Comparison of ENCODE assay signal across 21 cellular contexts in the genomic region with DNA sequence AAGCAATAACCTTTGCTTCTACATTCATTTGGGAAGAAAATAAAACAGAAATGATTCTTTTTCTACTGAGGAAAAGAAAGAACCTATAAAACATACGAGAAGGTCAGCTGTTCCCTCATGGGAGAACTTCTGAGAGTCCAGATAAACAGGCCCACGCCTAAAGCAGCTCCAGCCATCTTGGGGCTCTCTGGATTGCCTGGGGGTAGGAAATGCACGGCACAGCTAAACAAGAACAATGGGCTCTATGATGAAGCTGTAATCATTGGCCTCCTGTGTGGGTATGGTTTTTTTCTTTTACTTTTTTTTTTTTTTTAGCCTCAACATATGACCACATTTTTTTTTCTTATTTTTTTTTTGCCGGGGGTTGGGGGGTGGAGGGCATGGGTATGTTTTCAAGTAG. TPM values are rescaled to one million over a fixed set of nuclear protein-coding genes. Genes with fewer than 3 reads are reported as not detected.
DNase-seq lines count a peak whose midpoint lies in the region; ATAC-seq, FAIRE-seq and TF ChIP-seq lines count a peak whose summit lies in the region.
"Had no signal": no experiment of that assay in that cellular context is flagged by ENCODE, and none has a peak within 500 bp of the region (broad histone marks: within the 10 kb centered on the region; RNA-seq: fewer than 3 reads in every experiment).

No MANE protein-coding gene starts in this region.

- H3K9me3 ChIP-seq in Loucy (ENCODE audit: insufficient read depth, low read depth, low read length) (no peaks in the 10 kb centered on the region), SK-N-SH (no peaks in the 10 kb centered on the region), keratinocyte (ENCODE audit: control insufficient read depth, low read depth, low read length) (no peaks in the 10 kb centered on the region), trophoblast cell (ENCODE audit: insufficient read depth, low read depth, low read length) (peaks cover 2% of the 10 kb centered on the region), sigmoid colon (no peaks in the 10 kb centered on the region)

- no peak overlapping the region for H3K27ac Mint-ChIP-seq in CD14-positive monocyte
- H3K27ac Mint-ChIP-seq: CD4-positive, alpha-beta memory T cell had no signal

- WGBS in SK-N-SH (ENCODE audit: low lambda C conversion rate): 60% methylated on average over 4 of the region's 4 CpGs
- no CpG with 5 or more reads among the region's 4 CpGs for WGBS in trophoblast cell (ENCODE audit: extremely low coverage, insufficient coverage, insufficient read length)
- WGBS in sigmoid colon, 2 donors: 75 to 82% methylated on average over 4 of the region's 4 CpGs

- H3F3A ChIP-seq in Loucy (ENCODE audit: low read depth) (no peaks in the 10 kb centered on the region), SK-N-SH (replicated peaks; ENCODE audit: insufficient read depth) (no peaks in the 10 kb centered on the region)

- no peak for FAIRE-seq in keratinocyte (lab: Jason Lieb, UNC)
- FAIRE-seq: D721Med, H1 had no signal

- H2BK12ac ChIP-seq in trophoblast cell (ENCODE audit: low read length): no peak overlapping the region

- H3K36me3 ChIP-seq in Loucy (ENCODE audit: insufficient read depth, low read length): no peaks in the 10 kb centered on the region
- H3K36me3 ChIP-seq in SK-N-SH (replicated peaks in 1 of 2; ENCODE audit: control insufficient read depth in 1 of 2, insufficient read depth in 2 of 2, low read length in 1 of 2): no peaks in the 10 kb centered on the region
- H3K36me3 ChIP-seq in keratinocyte (ENCODE audit: control insufficient read depth in 2 of 2, extremely low read depth in 1 of 2, insufficient read depth in 2 of 2, low read length in 2 of 2): no peaks in the 10 kb centered on the region
- peaks cover 0 to under 1% of the 10 kb centered on the region in 2 experiments for H3K36me3 ChIP-seq in trophoblast cell (ENCODE audit: control insufficient read depth in 1 of 2, insufficient read depth in 2 of 2, low read length in 2 of 2)
- H3K36me3 ChIP-seq in sigmoid colon: no peaks in the 10 kb centered on the region

- H3K4me1 ChIP-seq in Loucy (ENCODE audit: insufficient read depth, low read length, poor library complexity, severe bottlenecking) (peaks cover 4% of the 10 kb centered on the region), SK-N-SH (ENCODE audit: control insufficient read depth in 1 of 2, insufficient read depth in 2 of 2, low read depth in 1 of 2, low read length in 1 of 2) (peaks cover 0 to 11% of the 10 kb centered on the region in 2 experiments; a peak in 2 of 4 replicates), keratinocyte (ENCODE audit: control insufficient read depth, extremely low read depth, insufficient read depth, low read length) (peaks cover 11% of the 10 kb centered on the region), trophoblast cell (ENCODE audit: control insufficient read depth in 1 of 2, insufficient read depth in 2 of 2, low read length in 2 of 2) (peaks cover 17 to 21% of the 10 kb centered on the region in 2 experiments), sigmoid colon (peaks cover 0 to 6% (median 2%) of the 10 kb centered on the region in 4 donors)

- H3K4me1 Mint-ChIP-seq in CD14-positive monocyte: peaks cover 5% of the 10 kb centered on the region

- H3K36me3 Mint-ChIP-seq in CD14-positive monocyte: peaks cover 2 to 3% of the 10 kb centered on the region in 2 donors

- H2AFZ ChIP-seq in Loucy (ENCODE audit: low read length) (0 out of 2 replicates have a peak overlapping the region, but pooled peaks have one; percentile 82), SK-N-SH (ENCODE audit: low read depth) (no peak overlapping the region), keratinocyte (ENCODE audit: control insufficient read depth, low read length) (peak overlapping the region; percentile 52), trophoblast cell (ENCODE audit: insufficient read depth, low read length, poor library complexity) (no peak overlapping the region)
- H2AFZ ChIP-seq: PC-9 had no signal

- H4K20me1 ChIP-seq in Loucy (ENCODE audit: insufficient read depth, low read length, poor library complexity, severe bottlenecking) (no peaks in the 10 kb centered on the region), SK-N-SH (ENCODE audit: insufficient read depth) (no peaks in the 10 kb centered on the region), keratinocyte (ENCODE audit: control insufficient read depth, extremely low read depth, insufficient read depth, low read length) (no peaks in the 10 kb centered on the region)

- no peak overlapping the region for H3K4ac ChIP-seq in trophoblast cell (ENCODE audit: low read depth, low read length)

- TF ChIP-seq CTCF in Loucy (conservative IDR thresholded peaks at IDR 0.05; ENCODE audit: low read length) (no peak), SK-N-SH (IDR thresholded peaks at IDR 0.05) (no peak), keratinocyte (optimal IDR thresholded peaks at IDR 0.05 in 1 of 3, IDR thresholded peaks at IDR 0.05 in 1 of 3, conservative IDR thresholded peaks at IDR 0.05 in 1 of 3; ENCODE audit: extremely low read depth in 1 of 3, insufficient read depth in 2 of 3, low read length in 3 of 3) (no peak), sigmoid colon (IDR thresholded peaks at IDR 0.05) (no peak), CD14-positive monocyte (IDR thresholded peaks at IDR 0.05) (no peak)

- intact Hi-C loops in sigmoid colon (cut with DNase I): no loop called here
- intact Hi-C loops in CD14-positive monocyte (cut with micrococcal nuclease): no loop called here

- H3K4me2 ChIP-seq in Loucy (ENCODE audit: low read depth, low read length, poor library complexity, severe bottlenecking): no peak overlapping the region
- no peak overlapping the region for H3K4me2 ChIP-seq in SK-N-SH
- no peak overlapping the region for H3K4me2 ChIP-seq in keratinocyte (ENCODE audit: control insufficient read depth, extremely low read depth, insufficient read depth, low read depth, low read length)
- H3K4me2 ChIP-seq in trophoblast cell (ENCODE audit: low read length): no peak overlapping the region
- H3K4me2 ChIP-seq: PC-9 had no signal

- no peak overlapping the region for H4K12ac ChIP-seq in trophoblast cell (ENCODE audit: low read depth, low read length)

- H3K23ac ChIP-seq in trophoblast cell (ENCODE audit: low read length): no peak overlapping the region

- no peak overlapping the region for H3K18ac ChIP-seq in trophoblast cell (ENCODE audit: low read length)

- CTCF ChIA-PET in SK-N-SH (lab: Yijun Ruan, JAX): interaction anchor here (1.1 kb wide), 1 partner anchor 576 kb away, joined by 5 read pairs; no protein-coding TSS in a partner anchor

- no peaks in the 10 kb centered on the region for H3K27me3 ChIP-seq in Loucy (ENCODE audit: insufficient read depth, low read length, poor library complexity, severe bottlenecking)
- H3K27me3 ChIP-seq in SK-N-SH (ENCODE audit: insufficient read depth): no peaks in the 10 kb centered on the region
- no peaks in the 10 kb centered on the region for H3K27me3 ChIP-seq in keratinocyte (ENCODE audit: control insufficient read depth, extremely low read depth, insufficient read depth, low read length)
- H3K27me3 ChIP-seq in trophoblast cell (ENCODE audit: insufficient read depth, low read length): no peaks in the 10 kb centered on the region
- no peaks in the 10 kb centered on the region for H3K27me3 ChIP-seq in sigmoid colon

- TF ChIP-seq POLR2A in sigmoid colon (IDR thresholded peaks at IDR 0.05): no peak

- peak overlapping the region; percentile 7 for H4K8ac ChIP-seq in trophoblast cell (ENCODE audit: low read depth, low read length)

- H3K27ac ChIP-seq in SK-N-SH (ENCODE audit: low read depth in 2 of 2, low read length in 1 of 2) (peak overlapping the region in 1 of 2 experiments; percentile 89; a peak in 1 of 4 replicates), keratinocyte (ENCODE audit: control insufficient read depth, insufficient read depth, low read length) (no peak overlapping the region), trophoblast cell (ENCODE audit: low read depth, low read length) (peak overlapping the region; percentile 21), sigmoid colon (no peak overlapping the region)
- H3K27ac ChIP-seq: PC-9 had no signal

- no peak overlapping the region for H3K14ac ChIP-seq in trophoblast cell (ENCODE audit: low read length)

- H4K91ac ChIP-seq in trophoblast cell (ENCODE audit: low read depth, low read length): no peak overlapping the region

- no peak for ATAC-seq in GM18517 (IDR thresholded peaks at IDR 0.05; ENCODE audit: unreplicated experiment)
- ATAC-seq: Right ventricle myocardium inferior had no signal

- peaks cover 8% of the 10 kb centered on the region for H3K79me1 ChIP-seq in trophoblast cell (ENCODE audit: low read length)

- peak; percentile 46 for DNase-seq in SK-N-SH
- no peak for DNase-seq in keratinocyte (ENCODE audit: low read depth, low spot score)
- DNase-seq in trophoblast cell: no peak
- DNase-seq in sigmoid colon: no peak
- DNase-seq in CD14-positive monocyte (ENCODE audit: low spot score): no peak
- DNase-seq in cerebellum (ENCODE audit: low spot score): no peak
- DNase-seq: ACHN; CD4-positive, alpha-beta memory T cell; DND-41; GF-D8; Kasumi-1; NCI-H1436 treated with DMSO at 0.1 percent for 48 hours; NCI-H2107; NCI-H345; NCI-H526 treated with DMSO at 0.1 percent for 48 hours; PC-9 had no signal

- H3K27me3 Mint-ChIP-seq in CD14-positive monocyte (ENCODE audit: low read depth in 3 of 3): no peaks in the 10 kb centered on the region
- H3K27me3 Mint-ChIP-seq: CD4-positive, alpha-beta memory T cell had no signal

- H2AK5ac ChIP-seq in trophoblast cell (ENCODE audit: low read length): no peak overlapping the region

- no peaks in the 10 kb centered on the region for H3K9me1 ChIP-seq in keratinocyte (ENCODE audit: control insufficient read depth, extremely low read depth, insufficient read depth, low read length)

- no peak overlapping the region for H3K9ac ChIP-seq in Loucy (ENCODE audit: low read depth, low read length, poor library complexity, severe bottlenecking)
- no peak overlapping the region for H3K9ac ChIP-seq in SK-N-SH
- no peak overlapping the region for H3K9ac ChIP-seq in keratinocyte (ENCODE audit: control insufficient read depth, extremely low read depth, insufficient read depth, low read length)
- H3K9ac ChIP-seq in trophoblast cell (ENCODE audit: low read length): no peak overlapping the region

- H3K9me3 Mint-ChIP-seq in CD14-positive monocyte: peaks cover 3 to 5% (median 5%) of the 10 kb centered on the region in 7 donors

- POLR2A ChIA-PET in SK-N-SH (lab: Yijun Ruan, JAX): interaction anchor here (0.6 kb wide), 1 partner anchor 130 kb away, joined by 4 read pairs; no protein-coding TSS in a partner anchor

- H3K4me3 ChIP-seq in Loucy (ENCODE audit: low read length, poor library complexity, severe bottlenecking): no peak overlapping the region
- H3K4me3 ChIP-seq in SK-N-SH (ENCODE audit: low read depth in 2 of 2, low read length in 1 of 2): no peak overlapping the region
- no peak overlapping the region for H3K4me3 ChIP-seq in keratinocyte (ENCODE audit: control insufficient read depth in 2 of 3, extremely low read depth in 1 of 3, insufficient read depth in 2 of 3, low read depth in 1 of 3, low read length in 3 of 3)
- no peak overlapping the region for H3K4me3 ChIP-seq in trophoblast cell (ENCODE audit: low read depth, low read length)
- H3K4me3 ChIP-seq in sigmoid colon: no peak overlapping the region
- H3K4me3 ChIP-seq: PC-9 had no signal

- H3K4me3 Mint-ChIP-seq in CD14-positive monocyte: no peak overlapping the region
- H3K4me3 Mint-ChIP-seq: CD4-positive, alpha-beta memory T cell had no signal

- no peak overlapping the region for H2BK5ac ChIP-seq in trophoblast cell (ENCODE audit: low read depth, low read length, poor library complexity)

- H2BK120ac ChIP-seq in trophoblast cell (ENCODE audit: insufficient read depth, low read length, poor library complexity): no peak overlapping the region

- no peak for TF ChIP-seq RAD21 in SK-N-SH (IDR thresholded peaks at IDR 0.05; ENCODE audit: low read length)

- H3K9me2 ChIP-seq in Loucy (replicated peaks; ENCODE audit: low read depth, low read length) (no peaks in the 10 kb centered on the region), SK-N-SH (no peaks in the 10 kb centered on the region)

- TF ChIP-seq EP300 in SK-N-SH (IDR thresholded peaks at IDR 0.05; ENCODE audit: borderline replicate concordance in 1 of 2, low read depth in 1 of 2, low read length in 1 of 2) (no peak), sigmoid colon (IDR thresholded peaks at IDR 0.05) (no peak)

- H3K79me2 ChIP-seq in Loucy (ENCODE audit: insufficient read depth, low read length) (no peaks in the 10 kb centered on the region), SK-N-SH (ENCODE audit: insufficient read depth) (no peaks in the 10 kb centered on the region), keratinocyte (ENCODE audit: control insufficient read depth, insufficient read depth, low read length) (no peaks in the 10 kb centered on the region), trophoblast cell (ENCODE audit: control insufficient read depth, insufficient read depth, low read length, poor library complexity) (no peaks in the 10 kb centered on the region)

- dilution Hi-C loops in keratinocyte (cut with MboI; ENCODE audit: extremely low pct_ligation_motif_present, low sequenced_read_pairs): no loop called here

RNA-seq across cellular contexts. Expression of a gene that starts 6.4 kb away (rescaled TPM):
- polyA plus RNA-seq in SK-N-SH (2012; rRNA removed) (not detected in 2 replicates), keratinocyte (not detected in 3 replicates), sigmoid colon (not detected), CD14-positive monocyte (not detected)
- not detected in 2 replicates for polyA plus RNA-seq in SK-N-SH (2012; cell fraction: cytosol; rRNA removed)
- not detected in 2 replicates for polyA plus RNA-seq in SK-N-SH (2012; cell fraction: nucleus; rRNA removed)
- polyA plus RNA-seq in keratinocyte (2011; ENCODE audit: low read depth): not detected
- polyA plus RNA-seq in keratinocyte (2011; cell fraction: cytosol; rRNA removed): not detected in 2 replicates
- polyA plus RNA-seq in keratinocyte (2011; cell fraction: nucleus; rRNA removed): not detected in 2 replicates
- 0.23 TPM in 1 of 2 replicates, not detected in the other for polyA plus RNA-seq in keratinocyte (2012; ENCODE audit: low replicate concordance)
- polyA minus RNA-seq in keratinocyte: not detected in 3 replicates
- polyA minus RNA-seq in keratinocyte (2011; cell fraction: cytosol; rRNA and poly(A)+ RNA removed): not detected
- not detected in 2 replicates for polyA minus RNA-seq in keratinocyte (2011; cell fraction: nucleus; rRNA and poly(A)+ RNA removed)
- polyA plus RNA-seq in trophoblast cell (2013): not detected in 2 replicates
- total RNA-seq in sigmoid colon (not detected), cerebellum (not detected)
- total RNA-seq: CD4-positive, alpha-beta memory T cell; H1; PC-9; Right ventricle myocardium inferior had no signal
- polyA plus RNA-seq: CD4-positive, alpha-beta memory T cell; H1 had no signal

Comparison
In these comparisons a context has a peak if more than half of its experiments do, and no peak if none do; other contexts are left out.
1. H2AFZ ChIP-seq: peak in Loucy (single experiment) and keratinocyte (single experiment); none in SK-N-SH (single experiment) and trophoblast cell (single experiment).